In the genomic region with DNA sequence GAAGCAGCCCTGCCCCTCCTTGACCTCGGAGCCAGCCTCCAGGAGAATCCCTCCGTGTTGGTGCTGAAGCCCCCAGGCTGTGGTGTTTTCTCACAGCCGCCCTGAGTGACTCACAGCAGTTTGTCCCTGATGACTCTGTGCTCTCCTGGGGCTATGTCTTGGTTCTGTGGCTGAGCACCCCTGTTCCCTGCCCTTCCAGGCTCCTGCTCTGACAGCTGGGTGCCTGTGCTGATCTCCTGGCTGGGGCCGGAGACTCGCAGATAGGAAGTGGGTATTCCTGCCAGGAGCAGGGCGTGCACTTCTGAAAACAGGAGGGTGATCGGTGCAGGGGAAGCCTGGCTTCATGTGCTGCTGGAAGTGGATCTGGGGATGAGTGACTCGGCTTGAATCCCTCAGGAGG, we compare ENCODE assay signal across 14 cellular contexts. TPM values are rescaled to one million over a fixed set of nuclear protein-coding genes. Genes with fewer than 3 reads are reported as not detected.
DNase-seq lines count a peak whose midpoint lies in the region; ATAC-seq, FAIRE-seq and TF ChIP-seq lines count a peak whose summit lies in the region.
"Had no signal": no experiment of that assay in that cellular context is flagged by ENCODE, and none has a peak within 500 bp of the region (broad histone marks: within the 10 kb centered on the region; RNA-seq: fewer than 3 reads in every experiment).

No MANE protein-coding gene starts in this region.

- no peaks in the 10 kb centered on the region for H3K9me2 ChIP-seq in GM23248 (ENCODE audit: insufficient read depth)

- no peaks in the 10 kb centered on the region for H3F3A ChIP-seq in GM23248 (ENCODE audit: insufficient read depth)

- H3K27me3 ChIP-seq in GM23248 (replicated peaks; ENCODE audit: insufficient read depth) (peaks cover 9% of the 10 kb centered on the region; the same call in 1 of the 2 replicates), foreskin keratinocyte (peaks cover 64% of the 10 kb centered on the region), ovary (no peaks in the 10 kb centered on the region), tibial nerve (peaks cover 0 to 53% of the 10 kb centered on the region in 2 donors), small intestine (ENCODE audit: control insufficient read depth in 2 of 2, insufficient read depth in 2 of 2, low read length in 2 of 2) (no peaks in the 10 kb centered on the region)

- TF ChIP-seq CTCF in foreskin keratinocyte (conservative IDR thresholded peaks at IDR 0.05) (no peak), ovary (IDR thresholded peaks at IDR 0.05) (no peak), tibial nerve (IDR thresholded peaks at IDR 0.05) (no peak)

- FAIRE-seq in small intestine (lab: Jason Lieb, UNC), result no peak

- no peak overlapping the region for H3K27ac ChIP-seq in GM23248
- H3K27ac ChIP-seq in foreskin keratinocyte, result no peak overlapping the region
- H3K27ac ChIP-seq in ovary, result no peak overlapping the region
- H3K27ac ChIP-seq in tibial nerve, result no peak overlapping the region
- no peak overlapping the region for H3K27ac ChIP-seq in small intestine (ENCODE audit: low read depth in 1 of 2, low read length in 1 of 2)

- no peaks in the 10 kb centered on the region for H3K9me3 ChIP-seq in GM23248 (ENCODE audit: low read depth)
- no peaks in the 10 kb centered on the region for H3K9me3 ChIP-seq in ovary
- peaks cover 0 to 4% (median 0%) of the 10 kb centered on the region in 4 donors for H3K9me3 ChIP-seq in tibial nerve
- no peaks in the 10 kb centered on the region for H3K9me3 ChIP-seq in small intestine (ENCODE audit: control insufficient read depth, low read depth)

- H4K20me1 ChIP-seq in GM23248 (ENCODE audit: insufficient read depth), result no peaks in the 10 kb centered on the region

- no peak overlapping the region for H3K9ac ChIP-seq in GM23248

- ATAC-seq in foreskin keratinocyte, result peak; percentile 64
- ATAC-seq: naive thymus-derived CD4-positive, alpha-beta T cell had no signal

- no peaks in the 10 kb centered on the region for H3K79me2 ChIP-seq in GM23248 (ENCODE audit: insufficient read depth)

- peaks cover 8% of the 10 kb centered on the region for H3K4me1 ChIP-seq in GM23248 (ENCODE audit: insufficient read depth)
- no peaks in the 10 kb centered on the region for H3K4me1 ChIP-seq in foreskin keratinocyte
- peaks cover 4% of the 10 kb centered on the region for H3K4me1 ChIP-seq in ovary (ENCODE audit: insufficient read depth)
- peaks cover 0 to 16% (median 3%) of the 10 kb centered on the region in 4 donors for H3K4me1 ChIP-seq in tibial nerve
- H3K4me1 ChIP-seq in small intestine (ENCODE audit: control insufficient read depth in 2 of 2, insufficient read depth in 1 of 2, low read depth in 1 of 2, low read length in 1 of 2), result no peaks in the 10 kb centered on the region

- H3K4me2 ChIP-seq in GM23248 (ENCODE audit: unreplicated experiment), result no peak overlapping the region

- H3K4me3 ChIP-seq in GM23248 (no peak overlapping the region), ovary (no peak overlapping the region), tibial nerve (no peak overlapping the region), small intestine (ENCODE audit: low read depth in 1 of 2, low read length in 2 of 2) (no peak overlapping the region)

- DNase-seq in A172 (ENCODE audit: low spot score), result peak; percentile 80
- DNase-seq in GM23248, result peak; percentile 69
- DNase-seq in T1000 (lab: John Stamatoyannopoulos, UW), result peak; percentile 33
- peak in 1 of 2 donors; percentile 34 for DNase-seq in foreskin keratinocyte
- no peak for DNase-seq in ovary
- DNase-seq in NOMO-1 treated with dmso at 0.1 percent for 144 hours (lab: John Stamatoyannopoulos, UW; ENCODE audit: unreplicated experiment), result no peak
- no peak for DNase-seq in tibial nerve (ENCODE audit: low spot score in 2 of 2)
- DNase-seq in small intestine, result no peak
- DNase-seq: activated CD4-positive, alpha-beta T cell treated with anti-CD3 and anti-CD28 coated beads, Interleukin-2, amount 50 U/mL, for 48 hours; amygdala; effector memory CD4-positive, alpha-beta T cell; naive thymus-derived CD4-positive, alpha-beta T cell; NCI-H1417 treated with DMSO at 0.1 percent for 48 hours; stimulated activated CD4-positive, alpha-beta T cell treated with anti-CD3 and anti-CD28 coated beads, Interleukin-2, amount 100 ng/mL, for 48 hours had no signal

- WGBS in GM23248 (ENCODE audit: low coverage in 1 of 2, low lambda C conversion rate in 2 of 2, missing lambda C conversion rate in 2 of 2), 2 experiments, result 23 to 25% methylated on average over 8 of the region's 8 CpGs
- 27 to 36% (median 29%) methylated on average over 8 of the region's 8 CpGs for WGBS in ovary, 3 donors
- 51 to 57% methylated on average over 7 to 8 of the region's 8 CpGs for WGBS in tibial nerve, 2 donors
- 18 to 46% (median 23%) methylated on average over 8 of the region's 8 CpGs for WGBS in small intestine, 3 donors

- in situ Hi-C loops in GM23248 (cut with MboI), result no loop called here

- H3K36me3 ChIP-seq in GM23248 (ENCODE audit: low read depth) (no peaks in the 10 kb centered on the region), ovary (no peaks in the 10 kb centered on the region), tibial nerve (no peaks in the 10 kb centered on the region), small intestine (ENCODE audit: control insufficient read depth in 2 of 2, insufficient read depth in 2 of 2, low read length in 2 of 2) (no peaks in the 10 kb centered on the region)

- TF ChIP-seq POLR2A in ovary (IDR thresholded peaks at IDR 0.05) (no peak), tibial nerve (IDR thresholded peaks at IDR 0.05) (no peak)

- intact Hi-C loops in ovary (cut with DNase I), result no loop called here

- no peak overlapping the region for H2AFZ ChIP-seq in GM23248

- TF ChIP-seq EP300 in ovary (IDR thresholded peaks at IDR 0.05) (no peak), tibial nerve (IDR thresholded peaks at IDR 0.05) (no peak)

RNA-seq across cellular contexts. Expression of a gene that starts 34.5 kb away (rescaled TPM):
- total RNA-seq in A172 (2014; rRNA removed; shearing (Covaris generic)), result 31.0 and 31.9 TPM in 2 replicates
- total RNA-seq in GM23248 (2014; rRNA removed; shearing (Covaris generic)), result 48.2 and 54.0 TPM in 2 replicates
- polyA plus RNA-seq in GM23248 (2016; fragmentation: Nextera tagmentation; extraction: Ambion mirVana) (30.1 and 30.9 TPM in 2 replicates), foreskin keratinocyte (12.2 and 13.3 TPM in 2 replicates), ovary (10 to 100 TPM; 25.7 to 52.9 TPM), small intestine (10 to 100 TPM; 13.5 to 34.4 (median 20.0) TPM)
- total RNA-seq in foreskin keratinocyte (15.6 and 18.3 TPM in 2 replicates), ovary (10 to 100 TPM; 26.2 to 48.2 (median 40.1) TPM), tibial nerve (10 to 100 TPM; 19.5 to 66.3 (median 35.1) TPM)

Comparison
In these comparisons a context has a peak if more than half of its experiments do, and no peak if none do; other contexts are left out.
1. DNase-seq: peak in A172 (single experiment), GM23248 (single experiment) and T1000 (single experiment); none in ovary (0 of 5), NOMO-1 treated with dmso at 0.1 percent for 144 hours (single experiment), tibial nerve (0 of 2) and small intestine (single experiment).